Comparison of ENCODE assay signal across 1 cellular context in genomic region chr14:21043387-21044105, GRCh38.
TF ChIP-seq lines count a peak whose summit lies in the region.

No MANE protein-coding gene starts in this region.

TF ChIP-seq in HepG2, 621 proteins besides CTCF, POLR2A, EP300 and RAD21 (continued from another document):
- TF ChIP-seq YEATS2 (CRISPR knock-in tag; IDR thresholded peaks at IDR 0.05; ENCODE audit: borderline replicate concordance), result no peak
- TF ChIP-seq ZBTB40 (IDR thresholded peaks at IDR 0.05), result no peak
- peak; percentile 25; the same call in 1 of the 2 replicates for TF ChIP-seq ZBTB40 (CRISPR knock-in tag; IDR thresholded peaks at IDR 0.05)
- no peak for TF ChIP-seq SP140L (CRISPR knock-in tag; IDR thresholded peaks at IDR 0.05; ENCODE audit: borderline replicate concordance)
- TF ChIP-seq NFE2L1 (CRISPR knock-in tag; IDR thresholded peaks at IDR 0.05; ENCODE audit: borderline replicate concordance), result no peak
- TF ChIP-seq AKNA (CRISPR knock-in tag; IDR thresholded peaks at IDR 0.05; ENCODE audit: borderline replicate concordance), result no peak
- TF ChIP-seq POLR2AphosphoS5 (IDR thresholded peaks at IDR 0.05; ENCODE audit: low read depth, low read length), result no peak
- peak; percentile 43; the same call in 1 of the 2 replicates for TF ChIP-seq ZMYM4 (CRISPR knock-in tag; IDR thresholded peaks at IDR 0.05)
- TF ChIP-seq SMAD3 (CRISPR knock-in tag; IDR thresholded peaks at IDR 0.05), result 0 out of 2 replicates have a peak, but pooled peaks have one; percentile 29
- TF ChIP-seq HNRNPH1 (optimal IDR thresholded peaks at IDR 0.05; ENCODE audit: low read depth, low read length), result no peak
- no peak for TF ChIP-seq ZNF781 (CRISPR knock-in tag; IDR thresholded peaks at IDR 0.05; ENCODE audit: borderline replicate concordance, not compliant biosample characterization)
- TF ChIP-seq RCOR2 (CRISPR knock-in tag; IDR thresholded peaks at IDR 0.05), result peak; percentile 91
- TF ChIP-seq EHMT2 (IDR thresholded peaks at IDR 0.05; ENCODE audit: borderline replicate concordance, low read depth, low read length), result peak; percentile 94; the same call in 1 of the 2 replicates
- no peak for TF ChIP-seq ONECUT2 (CRISPR knock-in tag; IDR thresholded peaks at IDR 0.05)
- peak; percentile 67 for TF ChIP-seq IRF9 (CRISPR knock-in tag; IDR thresholded peaks at IDR 0.05; ENCODE audit: borderline replicate concordance)
- TF ChIP-seq TAF15 (IDR thresholded peaks at IDR 0.05; ENCODE audit: low read depth, low read length, poor library complexity, severe bottlenecking), result no peak
- no peak for TF ChIP-seq ZNF580 (CRISPR knock-in tag; IDR thresholded peaks at IDR 0.05; ENCODE audit: borderline replicate concordance, low read depth)
- TF ChIP-seq KLF6 (CRISPR knock-in tag; IDR thresholded peaks at IDR 0.05), result 0 out of 2 replicates have a peak, but pooled peaks have one; percentile 5
- no peak for TF ChIP-seq ZNF543 (CRISPR knock-in tag; IDR thresholded peaks at IDR 0.05)
- no peak for TF ChIP-seq ZNF224 (CRISPR knock-in tag; IDR thresholded peaks at IDR 0.05)
- peak; percentile 62; the same call in 1 of the 2 replicates for TF ChIP-seq ZNF24 (IDR thresholded peaks at IDR 0.05)
- no peak for TF ChIP-seq ZNF687 (CRISPR knock-in tag; IDR thresholded peaks at IDR 0.05)
- TF ChIP-seq ZNF225 (CRISPR knock-in tag; IDR thresholded peaks at IDR 0.05), result no peak
- TF ChIP-seq PREB (CRISPR knock-in tag; IDR thresholded peaks at IDR 0.05), result no peak
- 0 out of 2 replicates have a peak, but pooled peaks have one; percentile 25 for TF ChIP-seq ZNF839 (CRISPR knock-in tag; IDR thresholded peaks at IDR 0.05; ENCODE audit: borderline replicate concordance)
- TF ChIP-seq ZNF816 (CRISPR knock-in tag; IDR thresholded peaks at IDR 0.05; ENCODE audit: borderline replicate concordance), result 0 out of 2 replicates have a peak, but pooled peaks have one; percentile 8
- TF ChIP-seq ZNF512 (CRISPR knock-in tag; IDR thresholded peaks at IDR 0.05), result no peak
- no peak for TF ChIP-seq ZNF337 (CRISPR knock-in tag; IDR thresholded peaks at IDR 0.05; ENCODE audit: borderline replicate concordance, low read depth)
- no peak for TF ChIP-seq DR1 (CRISPR knock-in tag; IDR thresholded peaks at IDR 0.05)
- TF ChIP-seq ZNF792 (CRISPR knock-in tag; IDR thresholded peaks at IDR 0.05), result no peak
- no peak for TF ChIP-seq ZNF674 (CRISPR knock-in tag; IDR thresholded peaks at IDR 0.05; ENCODE audit: low read depth)
- TF ChIP-seq KAT2B (IDR thresholded peaks at IDR 0.05; ENCODE audit: borderline replicate concordance, low read depth, low read length), result no peak
- TF ChIP-seq ZNF350 (CRISPR knock-in tag; IDR thresholded peaks at IDR 0.05; ENCODE audit: borderline replicate concordance, low read depth), result 0 out of 2 replicates have a peak, but pooled peaks have one; percentile 12
